8 cellular contexts compared by ENCODE assay signal in the genomic region with DNA sequence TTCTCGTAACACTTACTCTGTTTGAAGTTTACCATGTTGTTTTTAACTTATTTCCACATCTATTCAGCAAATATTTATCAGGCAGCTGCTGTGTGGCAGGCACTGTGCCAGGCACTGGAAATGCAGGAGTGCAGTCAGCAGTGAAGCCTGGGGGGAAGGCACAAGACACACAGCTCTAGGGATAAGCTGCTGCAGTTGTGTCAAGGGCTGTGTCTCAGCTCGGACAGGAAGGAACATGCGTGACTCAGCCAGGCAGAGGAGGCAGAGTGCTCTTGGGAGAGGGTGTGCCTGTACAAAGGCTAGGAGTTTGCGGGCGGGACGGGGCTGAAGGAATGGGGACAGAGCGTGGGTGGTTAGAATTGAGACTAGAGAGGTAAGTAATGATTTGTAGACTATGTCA. TPM values are rescaled to one million over a fixed set of nuclear protein-coding genes. Genes with fewer than 3 reads are reported as not detected.
DNase-seq lines count a peak whose midpoint lies in the region; ATAC-seq and TF ChIP-seq lines count a peak whose summit lies in the region.

No MANE protein-coding gene starts in this region.

- DNase-seq in COLO829 (ENCODE audit: low spot score), result peak; percentile 83
- peak; percentile 8 for DNase-seq in SK-MEL-5 (ENCODE audit: low read depth, low spot score)
- peak; percentile 95 for DNase-seq in fibroblast of villous mesenchyme (ENCODE audit: low read depth)
- no peak for DNase-seq in mesenteric fat pad (ENCODE audit: low spot score)
- DNase-seq in stimulated activated CD8-positive, alpha-beta memory T cell treated with anti-CD3 and anti-CD28 coated beads, Interleukin-4, amount 100 ng/mL, for 48 hours, result no peak
- DNase-seq in NCI-H187 (lab: John Stamatoyannopoulos, UW), result no peak

- no peak overlapping the region for H2AFZ ChIP-seq in parathyroid adenoma

- ATAC-seq in GM21515 (IDR thresholded peaks at IDR 0.05; ENCODE audit: unreplicated experiment), result no peak

- H3K9ac ChIP-seq in parathyroid adenoma, result no peak overlapping the region

- H3K27me3 ChIP-seq in parathyroid adenoma (ENCODE audit: control insufficient read depth, insufficient read depth, low read length), result no peaks in the 10 kb centered on the region

- no peaks in the 10 kb centered on the region for H3K9me3 ChIP-seq in parathyroid adenoma (ENCODE audit: control insufficient read depth, low read length)

- in situ Hi-C loops in SK-MEL-5 (cut with HindIII; ENCODE audit: low pct_unique_long_range_greater_than_20kb, low sequenced_read_pairs), result no loop called here

- TF ChIP-seq CTCF in fibroblast of villous mesenchyme (IDR thresholded peaks at IDR 0.05; ENCODE audit: insufficient read depth, low read depth, low read length), result no peak
- no peak for TF ChIP-seq CTCF in parathyroid adenoma (IDR thresholded peaks at IDR 0.05)

- peak overlapping the region; percentile 34 for H3K4me2 ChIP-seq in parathyroid adenoma (ENCODE audit: low read length)

- H3K4me1 ChIP-seq in parathyroid adenoma, result no peaks in the 10 kb centered on the region

- no peaks in the 10 kb centered on the region for H3K79me2 ChIP-seq in parathyroid adenoma

- H3K4me3 ChIP-seq in fibroblast of villous mesenchyme (ENCODE audit: low read depth, low read length), result no peak overlapping the region
- H3K4me3 ChIP-seq in parathyroid adenoma (ENCODE audit: low read depth, low read length), result no peak overlapping the region

- no peak overlapping the region for H3K27ac ChIP-seq in parathyroid adenoma

- H3K36me3 ChIP-seq in parathyroid adenoma (ENCODE audit: control insufficient read depth, insufficient read depth, low read length), result no peaks in the 10 kb centered on the region

RNA-seq across cellular contexts. Expression of gene LYSMD4, which starts 24.7 kb away (rescaled TPM):
- total RNA-seq in SK-MEL-5 (2014; rRNA removed; shearing (Covaris generic)), result 5.7 and 7.6 TPM in 2 replicates
- polyA plus RNA-seq in SK-MEL-5 (2015; cell fraction: cytosol; rRNA removed), result 4.1 and 6.3 TPM in 2 replicates
- polyA plus RNA-seq in SK-MEL-5 (2015; cell fraction: nucleus; rRNA removed), result 31.7 and 38.8 TPM in 2 replicates
- total RNA-seq in fibroblast of villous mesenchyme (7.7 and 7.8 TPM in 2 replicates), mesenteric fat pad (6.4 TPM)

Comparison
In these comparisons a context has a peak if more than half of its experiments do, and no peak if none do; other contexts are left out.
1. DNase-seq: peak in COLO829 (single experiment), SK-MEL-5 (single experiment) and fibroblast of villous mesenchyme (single experiment); none in mesenteric fat pad (single experiment), stimulated activated CD8-positive, alpha-beta memory T cell treated with anti-CD3 and anti-CD28 coated beads, Interleukin-4, amount 100 ng/mL, for 48 hours (single experiment) and NCI-H187 (0 of 2).